Comparison of ENCODE assay signal across 13 cellular contexts in genomic region chr3:157086775-157087174, GRCh38.
DNase-seq lines count a peak whose midpoint lies in the region; ATAC-seq and TF ChIP-seq lines count a peak whose summit lies in the region.
"Had no signal": no experiment of that assay in that cellular context is flagged by ENCODE, and none has a peak within 500 bp of the region (broad histone marks: within the 10 kb centered on the region; RNA-seq: fewer than 3 reads in every experiment).

No MANE protein-coding gene starts in this region.

- H2AFZ ChIP-seq in KMS-11 (ENCODE audit: low read depth) = no peak overlapping the region

- CTCF ChIA-PET in CD4-positive, alpha-beta memory T cell (lab: Charles Lee; ENCODE audit: partially characterized antibody) = interaction anchor here (1.3 to 20.1 kb wide), 6 partner anchors 11 to 412 kb away, joined by 3 to 346 read pairs (median 11); partner anchors contain the start of genes LEKR1 and TIPARP

- POLR2A ChIA-PET in CD4-positive, alpha-beta memory T cell (lab: Charles Lee; ENCODE audit: partially characterized antibody) = interaction anchor here (0.8 to 6.1 kb wide), 12 partner anchors 10 to 575 kb away, joined by 3 to 94 read pairs (median 4); partner anchors contain the start of genes CCNL1, SSR3 and TIPARP
- POLR2A ChIA-PET in naive thymus-derived CD8-positive, alpha-beta T cell (lab: Charles Lee) = interaction anchor here (1.6 to 4.5 kb wide), 2 partner anchors 43 to 73 kb away, joined by 5 to 40 read pairs; partner anchors contain the start of gene CCNL1

- H3K27ac Mint-ChIP-seq in CD4-positive, alpha-beta memory T cell = peak overlapping the region in 6 of 7 donors; percentile 41 to 100 (median 70)
- peak overlapping the region in 1 of 10 donors; percentile 21 for H3K27ac Mint-ChIP-seq in naive thymus-derived CD8-positive, alpha-beta T cell
- H3K27ac Mint-ChIP-seq: CD14-positive monocyte had no signal

- H3K4me2 ChIP-seq in KMS-11 = peak overlapping the region; percentile 90

- peak overlapping the region; percentile 12 to 63 (median 32) for H3K4me3 Mint-ChIP-seq in CD4-positive, alpha-beta memory T cell
- peak overlapping the region in 2 of 10 donors; percentile 18 to 33 for H3K4me3 Mint-ChIP-seq in naive thymus-derived CD8-positive, alpha-beta T cell
- H3K4me3 Mint-ChIP-seq: CD14-positive monocyte had no signal

- H3K9ac ChIP-seq in KMS-11 = peak overlapping the region; percentile 82; the same call in 1 of the 2 replicates

- H3K36me3 ChIP-seq in CD4-positive, alpha-beta memory T cell (ENCODE audit: insufficient read depth, low read length) = no peaks in the 10 kb centered on the region
- H3K36me3 ChIP-seq in KMS-11 (ENCODE audit: insufficient read depth) = no peaks in the 10 kb centered on the region
- H3K36me3 ChIP-seq in gastrocnemius medialis = no peaks in the 10 kb centered on the region

- H3K9me3 ChIP-seq in CD4-positive, alpha-beta memory T cell (ENCODE audit: control insufficient read depth in 1 of 2, low read length in 2 of 2) = no peaks in the 10 kb centered on the region
- no peaks in the 10 kb centered on the region for H3K9me3 ChIP-seq in gastrocnemius medialis

- no peak overlapping the region for H3K4me3 ChIP-seq in CD4-positive, alpha-beta memory T cell (ENCODE audit: low read length in 2 of 2)
- H3K4me3 ChIP-seq in KMS-11 (IDR thresholded peaks at IDR 0.05; ENCODE audit: insufficient read depth, low read depth, low read length) (no peak overlapping the region), gastrocnemius medialis (no peak overlapping the region)

- no peaks in the 10 kb centered on the region for H3K9me3 Mint-ChIP-seq in CD4-positive, alpha-beta memory T cell
- H3K9me3 Mint-ChIP-seq in naive thymus-derived CD8-positive, alpha-beta T cell = no peaks in the 10 kb centered on the region
- H3K9me3 Mint-ChIP-seq: CD14-positive monocyte, nephron progenitor cell had no signal

- H3K27me3 ChIP-seq in CD4-positive, alpha-beta memory T cell (ENCODE audit: insufficient read depth, low read length) = no peaks in the 10 kb centered on the region
- no peaks in the 10 kb centered on the region for H3K27me3 ChIP-seq in KMS-11 (ENCODE audit: insufficient read depth, low read depth)
- no peaks in the 10 kb centered on the region for H3K27me3 ChIP-seq in gastrocnemius medialis

- TF ChIP-seq CTCF in KMS-11 (conservative IDR thresholded peaks at IDR 0.05; ENCODE audit: low read depth, low read length) (no peak), gastrocnemius medialis (IDR thresholded peaks at IDR 0.05 in 4 of 5, conservative IDR thresholded peaks at IDR 0.05 in 1 of 5) (no peak)

- H3K4me1 Mint-ChIP-seq in CD4-positive, alpha-beta memory T cell = peaks cover 29 to 57% (median 40%) of the 10 kb centered on the region in 4 donors
- peaks cover 18 to 37% (median 24%) of the 10 kb centered on the region in 4 donors for H3K4me1 Mint-ChIP-seq in naive thymus-derived CD8-positive, alpha-beta T cell

- H3K36me3 Mint-ChIP-seq in CD4-positive, alpha-beta memory T cell = no peaks in the 10 kb centered on the region
- H3K36me3 Mint-ChIP-seq in naive thymus-derived CD8-positive, alpha-beta T cell = no peaks in the 10 kb centered on the region
- H3K36me3 Mint-ChIP-seq: CD14-positive monocyte had no signal

- intact Hi-C loops in CD4-positive, alpha-beta memory T cell (cut with micrococcal nuclease) = no loop called here
- intact Hi-C loops in gastrocnemius medialis (cut with DNase I; ENCODE audit: low total_unique reads) = loop anchor here (5.0 kb wide), 1 partner anchor 544 kb away; no protein-coding TSS in a partner anchor

- peaks cover 44% of the 10 kb centered on the region for H3K4me1 ChIP-seq in CD4-positive, alpha-beta memory T cell (ENCODE audit: insufficient read depth, low read length)
- H3K4me1 ChIP-seq in KMS-11 (ENCODE audit: low read depth, poor library complexity, severe bottlenecking) (peaks cover 75% of the 10 kb centered on the region), gastrocnemius medialis (peaks cover 41 to 49% of the 10 kb centered on the region in 2 donors)

- in situ Hi-C loops in gastrocnemius medialis (cut with MboI; ENCODE audit: low sequenced_read_pairs in 4 of 4) = loop anchor here (10.0 to 25.0 kb wide), 6 partner anchors 48 to 924 kb away; partner anchors contain the start of genes LEKR1 (in 2 of the 4) and SSR3 (in 2 of the 4)

- no peaks in the 10 kb centered on the region for H4K20me1 ChIP-seq in KMS-11 (ENCODE audit: insufficient read depth)

- no peaks in the 10 kb centered on the region for H3K79me2 ChIP-seq in KMS-11 (ENCODE audit: insufficient read depth, low read depth)

- no peak for TF ChIP-seq POLR2A in gastrocnemius medialis (IDR thresholded peaks at IDR 0.05)

- ATAC-seq in gastrocnemius medialis (no peak), HG03095 (IDR thresholded peaks at IDR 0.05; ENCODE audit: unreplicated experiment) (no peak), HG03159 (IDR thresholded peaks at IDR 0.05; ENCODE audit: unreplicated experiment) (no peak)
- ATAC-seq in naive thymus-derived CD8-positive, alpha-beta T cell = no peak

- no peak for DNase-seq in CD4-positive, alpha-beta memory T cell
- DNase-seq in epithelial cell of prostate (ENCODE audit: low read depth, low spot score) = no peak
- no peak for DNase-seq in gastrocnemius medialis
- no peak for DNase-seq in stimulated activated CD4-positive, alpha-beta T cell treated with anti-CD3 and anti-CD28 coated beads, Interleukin-1b, Interleukin-23, amount 100 ng/mL, for 48 hours
- no peak for DNase-seq in naive thymus-derived CD8-positive, alpha-beta T cell
- DNase-seq: activated CD4-positive, alpha-beta T cell treated with anti-CD3 and anti-CD28 coated beads, Interleukin-2, amount 50 U/mL, for 1 hour; immature natural killer cell; NCI-H2081 treated with DMSO at 0.1 percent for 48 hours; nephron progenitor cell had no signal

- peak overlapping the region; percentile 21 for H3K27ac ChIP-seq in CD4-positive, alpha-beta memory T cell (ENCODE audit: low read depth, low read length)
- H3K27ac ChIP-seq in KMS-11 = peak overlapping the region; percentile 96
- H3K27ac ChIP-seq in epithelial cell of prostate = peak overlapping the region; percentile 97
- H3K27ac ChIP-seq in gastrocnemius medialis = peak overlapping the region; percentile 99 to 100 (median 100)

- no peaks in the 10 kb centered on the region for H3K27me3 Mint-ChIP-seq in CD4-positive, alpha-beta memory T cell
- peaks cover 0 to 2% (median 0%) of the 10 kb centered on the region in 5 donors for H3K27me3 Mint-ChIP-seq in naive thymus-derived CD8-positive, alpha-beta T cell

Comparison
In these comparisons a context has a peak if more than half of its experiments do, and no peak if none do; other contexts are left out.
1. H3K27ac ChIP-seq: peak in every context shown above with its lines; median percentile 100 in gastrocnemius medialis; 97 in epithelial cell of prostate; 96 in KMS-11; 21 in CD4-positive, alpha-beta memory T cell.